ENCODE assay signal across 8 cellular contexts in genomic region chr19:54029930-54030490, GRCh38. TPM values are rescaled to one million over a fixed set of nuclear protein-coding genes. Genes with fewer than 3 reads are reported as not detected.
A peak's percentile ranks its signal among the peaks of the same experiment; 100 is the strongest.
DNase-seq lines count a peak whose midpoint lies in the region; ATAC-seq and TF ChIP-seq lines count a peak whose summit lies in the region.

No MANE protein-coding gene starts in this region.

- no peaks in the 10 kb centered on the region for H3K4me1 ChIP-seq in upper lobe of right lung

- DNase-seq in A172 (ENCODE audit: low spot score) (peak; percentile 90), NCI-H748 treated with DMSO at 0.1 percent for 48 hours (lab: John Stamatoyannopoulos, UW) (peak; percentile 49), activated T-cell treated with anti-CD3 and anti-CD28 coated beads for 24 hours (ENCODE audit: low read depth) (peak; percentile 39), fibroblast of gingiva (ENCODE audit: low read depth) (peak; percentile 41), nucleus accumbens (lab: John Stamatoyannopoulos, UW) (peak in 35 of 56 donors; percentile 1 to 72 (median 19)), upper lobe of right lung (no peak)
- no peak for DNase-seq in NK-92 treated with Interleukin-12 subunit alpha and Interleukin-12 subunit beta, amount 100 ng/mL, for 24 hours (lab: John Stamatoyannopoulos, UW)

- no peaks in the 10 kb centered on the region for H3K36me3 ChIP-seq in upper lobe of right lung

- H3K4me3 ChIP-seq in upper lobe of right lung = no peak overlapping the region

- intact Hi-C loops in upper lobe of right lung (cut with DNase I) = loop anchor here (10.0 kb wide), 1 partner anchor 125 kb away; the partner anchor contains the start of gene CACNG7

- no peak overlapping the region for H3K27ac ChIP-seq in upper lobe of right lung

- H3K9me3 ChIP-seq in upper lobe of right lung = no peaks in the 10 kb centered on the region

- ATAC-seq in upper lobe of right lung = peak; percentile 86

- TF ChIP-seq CTCF in GM12872 (IDR thresholded peaks at IDR 0.05; ENCODE audit: insufficient read depth, low read depth, low read length) (peak; percentile 44; the same call in 2 of the 3 replicates), upper lobe of right lung (IDR thresholded peaks at IDR 0.05) (peak; percentile 64)

- H3K27me3 ChIP-seq in upper lobe of right lung = peaks cover under 1% of the 10 kb centered on the region

RNA-seq across cellular contexts. Expression of gene VSTM1, which starts 33.7 kb away (rescaled TPM):
- not detected in 2 replicates for total RNA-seq in A172 (2014; rRNA removed; shearing (Covaris generic))
- total RNA-seq in upper lobe of right lung = 1.1 TPM

RNA-seq across cellular contexts. Expression of gene CACNG6, which starts 38.6 kb away (rescaled TPM):
- 6.3 and 7.5 TPM in 2 replicates for total RNA-seq in A172 (2014; rRNA removed; shearing (Covaris generic))
- not detected for total RNA-seq in upper lobe of right lung

RNA-seq across cellular contexts. Expression of gene TARM1, which starts 51.2 kb away (rescaled TPM):
- total RNA-seq in A172 (2014; rRNA removed; shearing (Covaris generic)) = not detected in 2 replicates
- total RNA-seq in upper lobe of right lung = not detected

Comparison
In these comparisons a context has a peak if more than half of its experiments do, and no peak if none do; other contexts are left out.
1. DNase-seq: peak in A172 (single experiment), NCI-H748 treated with DMSO at 0.1 percent for 48 hours (single experiment), activated T-cell treated with anti-CD3 and anti-CD28 coated beads for 24 hours (single experiment), fibroblast of gingiva (single experiment) and nucleus accumbens (35 of 56); none in upper lobe of right lung (single experiment) and NK-92 treated with Interleukin-12 subunit alpha and Interleukin-12 subunit beta, amount 100 ng/mL, for 24 hours (single experiment).